13 cellular contexts compared by ENCODE assay signal in the genomic region with DNA sequence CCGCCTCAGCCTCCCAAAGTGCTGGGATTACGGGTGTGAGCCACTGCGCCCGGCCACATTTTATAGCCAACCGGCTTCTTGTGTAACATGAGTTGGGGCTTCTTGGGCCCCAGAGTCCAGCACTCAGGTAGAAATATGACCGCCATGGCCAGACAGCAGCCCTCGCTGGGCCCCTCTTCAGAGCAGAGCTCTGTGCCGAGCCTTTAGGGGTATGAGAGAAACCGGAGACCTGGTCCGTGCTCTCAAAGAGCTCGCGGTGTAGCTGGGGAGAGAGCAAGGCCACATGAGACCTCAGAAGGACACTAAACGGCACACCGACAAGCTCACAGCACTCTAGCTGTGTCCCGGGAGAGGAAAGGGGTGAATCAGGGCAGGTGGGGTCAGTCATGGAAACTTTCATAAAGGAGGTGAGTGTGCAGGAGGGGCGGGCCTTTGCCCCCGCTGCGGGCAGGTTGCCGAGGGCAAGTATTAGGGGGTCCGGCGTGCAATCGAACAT. TPM values are rescaled to one million over a fixed set of nuclear protein-coding genes. Genes with fewer than 3 reads are reported as not detected.
DNase-seq lines count a peak whose midpoint lies in the region; ATAC-seq, FAIRE-seq and TF ChIP-seq lines count a peak whose summit lies in the region.
"Had no signal": no experiment of that assay in that cellular context is flagged by ENCODE, and none has a peak within 500 bp of the region (broad histone marks: within the 10 kb centered on the region; RNA-seq: fewer than 3 reads in every experiment).

No MANE protein-coding gene starts in this region.

- H3K27me3 ChIP-seq in right lobe of liver (no peaks in the 10 kb centered on the region), HepG2 (ENCODE audit: control insufficient read depth in 1 of 2, insufficient read depth in 2 of 2, low read length in 2 of 2) (no peaks in the 10 kb centered on the region), left ventricle myocardium inferior (ENCODE audit: low read depth) (no peaks in the 10 kb centered on the region), pancreas (no peaks in the 10 kb centered on the region), aorta (ENCODE audit: control insufficient read depth in 1 of 2, insufficient read depth in 2 of 2, low read length in 1 of 2) (no peaks in the 10 kb centered on the region)

- no peak overlapping the region for H2AFZ ChIP-seq in HepG2 (ENCODE audit: low read length)

- H3K4me3 ChIP-seq in right lobe of liver (no peak overlapping the region), HepG2 (replicated peaks in 1 of 3; ENCODE audit: insufficient read depth in 1 of 3, low read depth in 2 of 3, low read length in 3 of 3) (no peak overlapping the region), left ventricle myocardium inferior (peak overlapping the region; percentile 48), pancreas (no peak overlapping the region), aorta (ENCODE audit: low read length in 2 of 2) (no peak overlapping the region)

- H3K9ac ChIP-seq in HepG2 (ENCODE audit: insufficient read depth, low read depth, low read length): no peak overlapping the region

- H4K20me1 ChIP-seq in HepG2 (ENCODE audit: insufficient read depth, low read length): peaks cover 87% of the 10 kb centered on the region

- TF ChIP-seq POLR2A in right lobe of liver (IDR thresholded peaks at IDR 0.05) (no peak), HepG2 (IDR thresholded peaks at IDR 0.05; ENCODE audit: insufficient read depth in 1 of 2, low read depth in 2 of 2, low read length in 2 of 2) (no peak)

- FAIRE-seq in HepG2 (lab: Jason Lieb, UNC) (no peak), pancreas (lab: Jason Lieb, UNC) (no peak)
- FAIRE-seq: urothelium cell line had no signal

- no TSS peak for BruUV-seq in HepG2 (replicated peaks; lab: Mats Ljungman, UMichigan)

- no peak overlapping the region for H3K4me2 ChIP-seq in HepG2 (ENCODE audit: low read depth, low read length)

- H3K36me3 ChIP-seq in right lobe of liver (peaks cover 0 to 4% (median 0%) of the 10 kb centered on the region in 4 donors), HepG2 (replicated peaks in 1 of 2; ENCODE audit: control insufficient read depth in 1 of 2, insufficient read depth in 2 of 2, low read length in 2 of 2) (peaks cover 17 to 59% of the 10 kb centered on the region in 2 experiments), left ventricle myocardium inferior (no peaks in the 10 kb centered on the region), pancreas (no peaks in the 10 kb centered on the region), aorta (ENCODE audit: control insufficient read depth in 1 of 2, insufficient read depth in 2 of 2, low read length in 1 of 2) (no peaks in the 10 kb centered on the region)

- TF ChIP-seq EP300 in HepG2 (IDR thresholded peaks at IDR 0.05; ENCODE audit: low read depth in 2 of 2, low read length in 2 of 2): no peak
- no peak for TF ChIP-seq EP300 in HepG2 (CRISPR knock-in tag; IDR thresholded peaks at IDR 0.05; ENCODE audit: borderline replicate concordance)

- intact Hi-C loops in right lobe of liver (cut with DNase I): no loop called here
- intact Hi-C loops in HepG2 (cut with micrococcal nuclease; ENCODE audit: unreplicated experiment): no loop called here
- intact Hi-C loops in left ventricle myocardium inferior (cut with micrococcal nuclease): no loop called here
- intact Hi-C loops in pancreas (cut with DNase I): loop anchor here in 1 of 3 donors (10.0 kb wide), 1 partner anchor 52 kb away; no protein-coding TSS in a partner anchor
- intact Hi-C loops in aorta (cut with DNase I): no loop called here

- peaks cover 0 to 94% (median 41%) of the 10 kb centered on the region in 4 donors for H3K4me1 ChIP-seq in right lobe of liver
- peaks cover 98% of the 10 kb centered on the region for H3K4me1 ChIP-seq in HepG2 (ENCODE audit: insufficient read depth, low read length)
- peaks cover 100% of the 10 kb centered on the region for H3K4me1 ChIP-seq in left ventricle myocardium inferior
- peaks cover 77 to 97% (median 89%) of the 10 kb centered on the region in 3 donors for H3K4me1 ChIP-seq in pancreas
- peaks cover 0 to 13% of the 10 kb centered on the region in 2 donors for H3K4me1 ChIP-seq in aorta (ENCODE audit: control insufficient read depth in 1 of 2, insufficient read depth in 2 of 2, low read length in 2 of 2)

- TF ChIP-seq RAD21 in HepG2 (CRISPR knock-in tag; IDR thresholded peaks at IDR 0.05): no peak

- peak overlapping the region; percentile 17 to 94 (median 76) for H3K27ac ChIP-seq in right lobe of liver
- H3K27ac ChIP-seq in HepG2 (ENCODE audit: extremely low read length, insufficient read depth, low read length): no peak overlapping the region
- peak overlapping the region; percentile 95 for H3K27ac ChIP-seq in left ventricle myocardium inferior (replicated peaks)
- H3K27ac ChIP-seq in pancreas: peak overlapping the region; percentile 68 to 93 (median 80)
- peak overlapping the region; percentile 76 to 98 for H3K27ac ChIP-seq in aorta (ENCODE audit: low read depth in 1 of 2, low read length in 2 of 2)

- POLR2A ChIA-PET in HepG2 (lab: Yijun Ruan, JAX): interaction anchor here (1.3 to 2.6 kb wide), 4 partner anchors 10 to 20 kb away, joined by 4 to 8 read pairs (median 6); a partner anchor contains a TSS

- DNase-seq in right lobe of liver (peak in 1 of 3 donors; percentile 45), HepG2 (ENCODE audit: low spot score) (no peak), left ventricle myocardium inferior (no peak), pancreas (peak in 1 of 6 donors; percentile 33), aorta (no peak), globus pallidus (ENCODE audit: low spot score) (no peak), midbrain (lab: John Stamatoyannopoulos, UW) (no peak), foreskin melanocyte (no peak)
- DNase-seq: activated CD4-positive, alpha-beta T cell treated with anti-CD3 and anti-CD28 coated beads for 36 hours; activated naive CD4-positive, alpha-beta T cell treated with anti-CD3 and anti-CD28 coated beads, Interleukin-2, amount 50 U/mL, for 16 hours; NCI-H146; RPMI8226 had no signal

- 69% methylated on average over 3 of the region's 22 CpGs for WGBS in right lobe of liver (ENCODE audit: insufficient coverage, low coverage, low lambda C conversion rate, missing lambda C conversion rate)
- 95% methylated on average over 22 of the region's 22 CpGs for WGBS in HepG2 (ENCODE audit: low lambda C conversion rate)
- 87 to 89% methylated on average over 21 to 22 of the region's 22 CpGs for WGBS in pancreas, 2 donors
- WGBS in aorta, 2 donors: 63 to 64% methylated on average over 22 of the region's 22 CpGs

- CTCF ChIA-PET in HepG2 (lab: Yijun Ruan, JAX; ENCODE audit: low intra/inter-chr PET ratio, low total read pairs): no interaction called here

- H3K9me3 ChIP-seq in right lobe of liver (no peaks in the 10 kb centered on the region), HepG2 (ENCODE audit: low read length) (no peaks in the 10 kb centered on the region), left ventricle myocardium inferior (replicated peaks) (no peaks in the 10 kb centered on the region), pancreas (no peaks in the 10 kb centered on the region), aorta (ENCODE audit: control insufficient read depth, low read length) (no peaks in the 10 kb centered on the region)

- no peak for ATAC-seq in right lobe of liver
- ATAC-seq in HepG2: no peak
- ATAC-seq in pancreas: no peak
- ATAC-seq in aorta (ENCODE audit: low FRiP score): no peak
- ATAC-seq: activated CD4-positive, alpha-beta T cell treated with anti-CD3 and anti-CD28 coated beads for 36 hours had no signal

- no peak for TF ChIP-seq CTCF in right lobe of liver (IDR thresholded peaks at IDR 0.05)
- TF ChIP-seq CTCF in HepG2 (CRISPR knock-in tag; IDR thresholded peaks at IDR 0.05): no peak
- TF ChIP-seq CTCF in left ventricle myocardium inferior (IDR thresholded peaks at IDR 0.05; ENCODE audit: borderline replicate concordance): no peak
- no peak for TF ChIP-seq CTCF in pancreas (IDR thresholded peaks at IDR 0.05)

- peaks cover 97% of the 10 kb centered on the region for H3K79me2 ChIP-seq in HepG2 (ENCODE audit: insufficient read depth, low read length)

- in situ Hi-C loops in HepG2 (cut with HindIII; ENCODE audit: extremely low pct_ligation_motif_present, low pct_unique_long_range_greater_than_20kb): no loop called here

RNA-seq across cellular contexts. Expression of a gene that starts 15.8 kb away (rescaled TPM):
- total RNA-seq in right lobe of liver (100 to 1,000 TPM; 142 to 306 (median 201) TPM), HepG2 (2016; rRNA removed; fragmentation: Illumina TruSeq; extraction: Trizol) (167 and 192 TPM in 2 replicates), left ventricle myocardium inferior (111 TPM), pancreas (100 to 1,000 TPM; 137 to 284 (median 189) TPM), aorta (1,000 to 10,000 TPM in 1 of 2 donors, 100 to 1,000 TPM in 1; 794 to 1,985 TPM)
- total RNA-seq in HepG2 (2016; cell fraction: cytosol; rRNA removed; fragmentation: Illumina TruSeq; extraction: Trizol; ENCODE audit: low read depth): 13.8 and 15.0 TPM in 2 replicates
- 122 and 176 TPM in 2 replicates for total RNA-seq in HepG2 (2016; cell fraction: insoluble cytoplasmic fraction; rRNA removed; fragmentation: Illumina TruSeq; extraction: Trizol)
- total RNA-seq in HepG2 (2016; cell fraction: membrane; rRNA removed; fragmentation: Illumina TruSeq; extraction: Trizol): 28.6 and 34.1 TPM in 2 replicates
- 148 and 165 TPM in 2 replicates for total RNA-seq in HepG2 (2016; cell fraction: nucleus; rRNA removed; fragmentation: Illumina TruSeq; extraction: Trizol)
- polyA plus RNA-seq in HepG2 (2011; rRNA removed) (171 and 223 TPM in 2 replicates), pancreas (100 to 1,000 TPM in 1 of 2 donors, 10 to 100 TPM in 1; 98.2 to 195 TPM), aorta (100 to 1,000 TPM; 111 to 163 TPM)
- polyA plus RNA-seq in HepG2 (2011; cell fraction: cytosol; rRNA removed): 82.2 and 91.7 TPM in 2 replicates
- 437 and 620 TPM in 2 replicates for polyA plus RNA-seq in HepG2 (2011; cell fraction: nucleus; rRNA removed)
- polyA plus RNA-seq in HepG2 (2012): 222 and 260 TPM in 2 replicates
- 5.8 and 8.5 TPM in 2 replicates for polyA plus RNA-seq in HepG2 (2016; cell fraction: cytosol; fragmentation: Illumina TruSeq; extraction: Trizol; ENCODE audit: low read depth)
- 192 and 256 TPM in 2 replicates for polyA plus RNA-seq in HepG2 (2016; cell fraction: insoluble cytoplasmic fraction; fragmentation: Illumina TruSeq; extraction: Trizol; ENCODE audit: low read depth)
- polyA plus RNA-seq in HepG2 (2016; cell fraction: membrane; fragmentation: Illumina TruSeq; extraction: Trizol; ENCODE audit: low read depth): 20.9 and 27.6 TPM in 2 replicates
- 435 and 441 TPM in 2 replicates for polyA plus RNA-seq in HepG2 (2016; cell fraction: nucleus; fragmentation: Illumina TruSeq; extraction: Trizol; ENCODE audit: insufficient read depth, low read depth)
- polyA minus RNA-seq in HepG2 (2011; rRNA and poly(A)+ RNA removed; ENCODE audit: low replicate concordance): 172 and 192 TPM in 2 replicates
- 86.2 and 95.5 TPM in 2 replicates for polyA minus RNA-seq in HepG2 (2011; cell fraction: cytosol; rRNA and poly(A)+ RNA removed)
- polyA minus RNA-seq in HepG2 (2011; cell fraction: nucleus; rRNA and poly(A)+ RNA removed): 73.1 and 75.2 TPM in 2 replicates

RNA-seq across cellular contexts. Expression of a gene that starts 44.2 kb away (rescaled TPM):
- total RNA-seq in right lobe of liver (100 to 1,000 TPM in 4 of 6 experiments, 10 to 100 TPM in 2; 86.3 to 305 (median 116) TPM), HepG2 (2016; rRNA removed; fragmentation: Illumina TruSeq; extraction: Trizol) (258 and 351 TPM in 2 replicates), left ventricle myocardium inferior (598 TPM), pancreas (100 to 1,000 TPM in 5 of 6 donors, 10 to 100 TPM in 1; 93.5 to 140 (median 131) TPM), aorta (100 to 1,000 TPM; 171 to 183 TPM)
- total RNA-seq in HepG2 (2016; cell fraction: cytosol; rRNA removed; fragmentation: Illumina TruSeq; extraction: Trizol; ENCODE audit: low read depth): 100 and 104 TPM in 2 replicates
- total RNA-seq in HepG2 (2016; cell fraction: insoluble cytoplasmic fraction; rRNA removed; fragmentation: Illumina TruSeq; extraction: Trizol): 260 and 364 TPM in 2 replicates
- 174 and 175 TPM in 2 replicates for total RNA-seq in HepG2 (2016; cell fraction: membrane; rRNA removed; fragmentation: Illumina TruSeq; extraction: Trizol)
- total RNA-seq in HepG2 (2016; cell fraction: nucleus; rRNA removed; fragmentation: Illumina TruSeq; extraction: Trizol): 92.4 TPM in 2 replicates
- polyA plus RNA-seq in HepG2 (2011; rRNA removed) (179 and 230 TPM in 2 replicates), pancreas (100 to 1,000 TPM; 107 to 162 TPM), aorta (100 to 1,000 TPM; 299 to 445 TPM)
- 271 and 427 TPM in 2 replicates for polyA plus RNA-seq in HepG2 (2011; cell fraction: cytosol; rRNA removed)
- polyA plus RNA-seq in HepG2 (2011; cell fraction: nucleus; rRNA removed): 210 and 224 TPM in 2 replicates
- polyA plus RNA-seq in HepG2 (2012): 171 and 172 TPM in 2 replicates
- 106 and 109 TPM in 2 replicates for polyA plus RNA-seq in HepG2 (2016; cell fraction: cytosol; fragmentation: Illumina TruSeq; extraction: Trizol; ENCODE audit: low read depth)
- 349 and 386 TPM in 2 replicates for polyA plus RNA-seq in HepG2 (2016; cell fraction: insoluble cytoplasmic fraction; fragmentation: Illumina TruSeq; extraction: Trizol; ENCODE audit: low read depth)
- 161 and 168 TPM in 2 replicates for polyA plus RNA-seq in HepG2 (2016; cell fraction: membrane; fragmentation: Illumina TruSeq; extraction: Trizol; ENCODE audit: low read depth)
- 163 and 169 TPM in 2 replicates for polyA plus RNA-seq in HepG2 (2016; cell fraction: nucleus; fragmentation: Illumina TruSeq; extraction: Trizol; ENCODE audit: insufficient read depth, low read depth)
- polyA minus RNA-seq in HepG2 (2011; rRNA and poly(A)+ RNA removed; ENCODE audit: low replicate concordance): 199 and 296 TPM in 2 replicates
- 94.6 and 127 TPM in 2 replicates for polyA minus RNA-seq in HepG2 (2011; cell fraction: cytosol; rRNA and poly(A)+ RNA removed)
- 43.4 and 51.5 TPM in 2 replicates for polyA minus RNA-seq in HepG2 (2011; cell fraction: nucleus; rRNA and poly(A)+ RNA removed)

RNA-seq across cellular contexts. Expression of a gene that starts 45.5 kb away (rescaled TPM):
- total RNA-seq in right lobe of liver: 1 to 10 TPM in 5 of 6 experiments, under 1 TPM in 1; 0.93 to 3.1 (median 2.0) TPM
- 0.89 TPM in 1 of 2 replicates, not detected in the other for total RNA-seq in HepG2 (2016; rRNA removed; fragmentation: Illumina TruSeq; extraction: Trizol)
- not detected in 2 replicates for total RNA-seq in HepG2 (2016; cell fraction: cytosol; rRNA removed; fragmentation: Illumina TruSeq; extraction: Trizol; ENCODE audit: low read depth)
- total RNA-seq in HepG2 (2016; cell fraction: insoluble cytoplasmic fraction; rRNA removed; fragmentation: Illumina TruSeq; extraction: Trizol): 0.39 and 0.41 TPM in 2 replicates
- total RNA-seq in HepG2 (2016; cell fraction: membrane; rRNA removed; fragmentation: Illumina TruSeq; extraction: Trizol): 0.19 and 0.62 TPM in 2 replicates
- total RNA-seq in HepG2 (2016; cell fraction: nucleus; rRNA removed; fragmentation: Illumina TruSeq; extraction: Trizol): 0.60 TPM in 1 of 2 replicates, not detected in the other
- 0.24 and 0.35 TPM in 2 replicates for polyA plus RNA-seq in HepG2 (2011; rRNA removed)
- polyA plus RNA-seq in HepG2 (2011; cell fraction: cytosol; rRNA removed): 0.05 and 0.31 TPM in 2 replicates
- polyA plus RNA-seq in HepG2 (2011; cell fraction: nucleus; rRNA removed): 2.1 and 2.6 TPM in 2 replicates
- polyA plus RNA-seq in HepG2 (2012): 0.44 and 0.64 TPM in 2 replicates
- polyA plus RNA-seq in HepG2 (2016; cell fraction: cytosol; fragmentation: Illumina TruSeq; extraction: Trizol; ENCODE audit: low read depth): not detected in 2 replicates
- 0.52 TPM in 1 of 2 replicates, not detected in the other for polyA plus RNA-seq in HepG2 (2016; cell fraction: insoluble cytoplasmic fraction; fragmentation: Illumina TruSeq; extraction: Trizol; ENCODE audit: low read depth)
- polyA plus RNA-seq in HepG2 (2016; cell fraction: membrane; fragmentation: Illumina TruSeq; extraction: Trizol; ENCODE audit: low read depth): not detected in 2 replicates
- polyA plus RNA-seq in HepG2 (2016; cell fraction: nucleus; fragmentation: Illumina TruSeq; extraction: Trizol; ENCODE audit: insufficient read depth, low read depth): 1.4 and 3.1 TPM in 2 replicates
- polyA minus RNA-seq in HepG2 (2011; rRNA and poly(A)+ RNA removed; ENCODE audit: low replicate concordance): 0.91 TPM in 1 of 2 replicates, not detected in the other
- polyA minus RNA-seq in HepG2 (2011; cell fraction: cytosol; rRNA and poly(A)+ RNA removed): not detected in 2 replicates
- not detected in 2 replicates for polyA minus RNA-seq in HepG2 (2011; cell fraction: nucleus; rRNA and poly(A)+ RNA removed)
- 1.6 TPM for total RNA-seq in left ventricle myocardium inferior
- total RNA-seq in pancreas: 1 to 10 TPM in 5 of 6 donors, under 1 TPM in 1; 0.79 to 3.8 (median 2.6) TPM
- 10 to 100 TPM in 1 of 2 donors, 1 to 10 TPM in 1; 2.6 to 43.4 TPM for polyA plus RNA-seq in pancreas
- total RNA-seq in aorta: 10 to 100 TPM in 1 of 2 donors, 1 to 10 TPM in 1; 7.3 to 13.2 TPM
- 1 to 10 TPM; 1.6 to 2.1 TPM for polyA plus RNA-seq in aorta
